15 cellular contexts compared by ENCODE assay signal in genomic region chr10:50426485-50426884, GRCh38.
DNase-seq lines count a peak whose midpoint lies in the region; ATAC-seq and TF ChIP-seq lines count a peak whose summit lies in the region.
"Had no signal": no experiment of that assay in that cellular context is flagged by ENCODE, and none has a peak within 500 bp of the region (broad histone marks: within the 10 kb centered on the region; RNA-seq: fewer than 3 reads in every experiment).

No MANE protein-coding gene starts in this region.

- no peak for TF ChIP-seq CTCF in WERI-Rb-1 (IDR thresholded peaks at IDR 0.05; ENCODE audit: low read depth, low read length)

- no peak overlapping the region for H3K4me3 ChIP-seq in WERI-Rb-1 (ENCODE audit: low read depth, low read length)
- H3K4me3 ChIP-seq: SJSA1 had no signal

- H3K27me3 Mint-ChIP-seq in activated CD8-positive, alpha-beta memory T cell treated with anti-CD3 and anti-CD28 coated beads, Interleukin-2, amount 10 ng/mL, durations not matched to agents 7 days and 5 days: no peaks in the 10 kb centered on the region
- H3K27me3 Mint-ChIP-seq: central memory CD8-positive, alpha-beta T cell had no signal

- CTCF ChIA-PET in activated CD8-positive, alpha-beta memory T cell treated with anti-CD3 and anti-CD28 coated beads, Interleukin-2, amount 10 ng/mL, durations not matched to agents 7 days and 5 days (lab: Charles Lee): no interaction called here

- no peaks in the 10 kb centered on the region for H3K36me3 ChIP-seq in WERI-Rb-1
- H3K36me3 ChIP-seq: SJSA1 had no signal

- DNase-seq in activated CD8-positive, alpha-beta memory T cell treated with anti-CD3 and anti-CD28 coated beads, Interleukin-2, amount 10 ng/mL, durations not matched to agents 7 days and 5 days: no peak
- no peak for DNase-seq in activated CD8-positive, alpha-beta memory T cell treated with anti-CD3 and anti-CD28 coated beads, Interleukin-2, amount 50 U/mL, for 48 hours
- no peak for DNase-seq in stimulated activated effector memory CD8-positive, alpha-beta T cell treated with anti-CD3 and anti-CD28 coated beads, Interleukin-12 subunit alpha, Interleukin-12 subunit beta, amount 100 ng/mL, for 72 hours (ENCODE audit: low spot score in 2 of 2)
- DNase-seq in WERI-Rb-1 (no peak), NCI-H510A (lab: John Stamatoyannopoulos, UW) (no peak), GM03348 (ENCODE audit: low spot score) (no peak)
- DNase-seq: posterior cingulate gyrus; stimulated activated naive CD4-positive, alpha-beta T cell treated with Interleukin-2 at 50 U/mL for 16 hours had no signal

- H3K9me3 ChIP-seq in WERI-Rb-1 (ENCODE audit: severe bottlenecking): no peaks in the 10 kb centered on the region
- H3K9me3 ChIP-seq: SJSA1 had no signal

- no peaks in the 10 kb centered on the region for H3K9me3 Mint-ChIP-seq in activated CD8-positive, alpha-beta memory T cell treated with anti-CD3 and anti-CD28 coated beads, Interleukin-2, amount 10 ng/mL, durations not matched to agents 7 days and 5 days (ENCODE audit: low read depth)
- no peaks in the 10 kb centered on the region for H3K9me3 Mint-ChIP-seq in stimulated activated effector memory CD8-positive, alpha-beta T cell treated with anti-CD3 and anti-CD28 coated beads, Interleukin-12 subunit alpha, Interleukin-12 subunit beta, amount 100 ng/mL, for 72 hours
- H3K9me3 Mint-ChIP-seq: central memory CD8-positive, alpha-beta T cell; mesothelial cell of epicardium had no signal

- peaks cover 24% of the 10 kb centered on the region for H3K36me3 Mint-ChIP-seq in activated CD8-positive, alpha-beta memory T cell treated with anti-CD3 and anti-CD28 coated beads, Interleukin-2, amount 10 ng/mL, durations not matched to agents 7 days and 5 days
- H3K36me3 Mint-ChIP-seq in stimulated activated effector memory CD8-positive, alpha-beta T cell treated with anti-CD3 and anti-CD28 coated beads, Interleukin-12 subunit alpha, Interleukin-12 subunit beta, amount 100 ng/mL, for 72 hours: no peaks in the 10 kb centered on the region
- H3K36me3 Mint-ChIP-seq: mesothelial cell of epicardium, WTC11 had no signal

- peak; percentile 72 for ATAC-seq in activated CD8-positive, alpha-beta memory T cell treated with anti-CD3 and anti-CD28 coated beads, Interleukin-2, amount 10 ng/mL, durations not matched to agents 7 days and 5 days
- peak; percentile 60 for ATAC-seq in GM21825 (IDR thresholded peaks at IDR 0.05; ENCODE audit: unreplicated experiment)
- peak; percentile 70 for ATAC-seq in HG03139 (IDR thresholded peaks at IDR 0.05; ENCODE audit: unreplicated experiment)
- peak; percentile 74 for ATAC-seq in stimulated activated effector memory CD8-positive, alpha-beta T cell treated with anti-CD3 and anti-CD28 coated beads, Interleukin-12 subunit alpha, Interleukin-12 subunit beta, amount 100 ng/mL, for 72 hours
- ATAC-seq: esophagus mucosa, WTC11 had no signal

- peak overlapping the region; percentile 12 for H3K27ac Mint-ChIP-seq in activated CD8-positive, alpha-beta memory T cell treated with anti-CD3 and anti-CD28 coated beads, Interleukin-2, amount 10 ng/mL, durations not matched to agents 7 days and 5 days
- H3K27ac Mint-ChIP-seq in stimulated activated effector memory CD8-positive, alpha-beta T cell treated with anti-CD3 and anti-CD28 coated beads, Interleukin-12 subunit alpha, Interleukin-12 subunit beta, amount 100 ng/mL, for 72 hours: no peak overlapping the region
- H3K27ac Mint-ChIP-seq: mesothelial cell of epicardium, WTC11 had no signal

- no peak overlapping the region for H3K4me3 Mint-ChIP-seq in activated CD8-positive, alpha-beta memory T cell treated with anti-CD3 and anti-CD28 coated beads, Interleukin-2, amount 10 ng/mL, durations not matched to agents 7 days and 5 days
- H3K4me3 Mint-ChIP-seq in stimulated activated effector memory CD8-positive, alpha-beta T cell treated with anti-CD3 and anti-CD28 coated beads, Interleukin-12 subunit alpha, Interleukin-12 subunit beta, amount 100 ng/mL, for 72 hours: no peak overlapping the region
- H3K4me3 Mint-ChIP-seq: central memory CD8-positive, alpha-beta T cell; mesothelial cell of epicardium; WTC11 had no signal

- H3K27me3 ChIP-seq in WERI-Rb-1 (ENCODE audit: insufficient read depth, low read depth, severe bottlenecking): no peaks in the 10 kb centered on the region
- H3K27me3 ChIP-seq: SJSA1 had no signal

- H3K27ac ChIP-seq in WERI-Rb-1: no peak overlapping the region
- H3K27ac ChIP-seq: SJSA1 had no signal

- H3K4me1 Mint-ChIP-seq in activated CD8-positive, alpha-beta memory T cell treated with anti-CD3 and anti-CD28 coated beads, Interleukin-2, amount 10 ng/mL, durations not matched to agents 7 days and 5 days: peaks cover 29% of the 10 kb centered on the region
- peaks cover 30% of the 10 kb centered on the region for H3K4me1 Mint-ChIP-seq in stimulated activated effector memory CD8-positive, alpha-beta T cell treated with anti-CD3 and anti-CD28 coated beads, Interleukin-12 subunit alpha, Interleukin-12 subunit beta, amount 100 ng/mL, for 72 hours
- H3K4me1 Mint-ChIP-seq: mesothelial cell of epicardium had no signal
